Comparison of ENCODE assay signal across 8 cellular contexts in genomic region chr7:3043544-3044395, GRCh38. TPM values are rescaled to one million over a fixed set of nuclear protein-coding genes. Genes with fewer than 3 reads are reported as not detected.
DNase-seq lines count a peak whose midpoint lies in the region; ATAC-seq and TF ChIP-seq lines count a peak whose summit lies in the region.

CARD11 (minus strand) TSS chr7:3043867; CDS start chr7:2958506, 85,361 bp downstream.

- 0 out of 2 replicates have a peak, but pooled peaks have one; percentile 13 for TF ChIP-seq CTCF in OCI-LY1 (IDR thresholded peaks at IDR 0.05; ENCODE audit: low read length)
- TF ChIP-seq CTCF in vagina (IDR thresholded peaks at IDR 0.05): no peak

- peaks cover 5% of the 10 kb centered on the region for H3K36me3 Mint-ChIP-seq in activated naive CD4-positive, alpha-beta T cell treated with anti-CD3 and anti-CD28 coated beads, Interleukin-2, amount 50 U/mL, for 24 hours

- no peaks in the 10 kb centered on the region for H3K9me2 ChIP-seq in OCI-LY1 (ENCODE audit: low read depth, low read length)

- peak within 1 kb of the TSS; percentile 82 for H3K9ac ChIP-seq in OCI-LY1 (ENCODE audit: low read length)

- peak within 1 kb of the TSS; percentile 83 for H3K4me3 ChIP-seq in OCI-LY1 (ENCODE audit: low read depth, low read length, poor library complexity, severe bottlenecking)
- H3K4me3 ChIP-seq in mononuclear cell (ENCODE audit: low read length): peak within 1 kb of the TSS; percentile 57
- peak within 1 kb of the TSS in 1 of 2 donors; percentile 32 for H3K4me3 ChIP-seq in vagina

- DNase-seq in SW480 (ENCODE audit: low spot score) (no peak), AG08396 (ENCODE audit: low spot score) (no peak), vagina (ENCODE audit: extremely low spot score in 2 of 2) (no peak)

- H3K4me3 Mint-ChIP-seq in activated naive CD4-positive, alpha-beta T cell treated with anti-CD3 and anti-CD28 coated beads, Interleukin-2, amount 50 U/mL, for 24 hours: peak within 1 kb of the TSS; percentile 94

- H3K79me2 ChIP-seq in OCI-LY1 (ENCODE audit: insufficient read depth, low read length): peaks cover 10% of the 10 kb centered on the region; the same call in 1 of the 2 replicates

- no peaks in the 10 kb centered on the region for H3F3A ChIP-seq in OCI-LY1 (ENCODE audit: insufficient read depth, low read length)

- no peak for TF ChIP-seq POLR2A in vagina (IDR thresholded peaks at IDR 0.05)

- H3K27me3 ChIP-seq in OCI-LY1 (ENCODE audit: insufficient read depth, low read length) (no peaks in the 10 kb centered on the region), mononuclear cell (ENCODE audit: insufficient read depth, low read length) (no peaks in the 10 kb centered on the region), vagina (no peaks in the 10 kb centered on the region)

- no peaks in the 10 kb centered on the region for H3K27me3 Mint-ChIP-seq in activated naive CD4-positive, alpha-beta T cell treated with anti-CD3 and anti-CD28 coated beads, Interleukin-2, amount 50 U/mL, for 24 hours

- H3K36me3 ChIP-seq in OCI-LY1 (ENCODE audit: insufficient read depth, low read length): peaks cover 5% of the 10 kb centered on the region; the same call in 1 of the 2 replicates
- H3K36me3 ChIP-seq in vagina: no peaks in the 10 kb centered on the region

- H3K27ac ChIP-seq in OCI-LY1 (ENCODE audit: low read depth, low read length, poor library complexity, severe bottlenecking): peak within 1 kb of the TSS; percentile 48
- no peak within 1 kb of the TSS for H3K27ac ChIP-seq in vagina

- ATAC-seq in GM19438 (IDR thresholded peaks at IDR 0.05; ENCODE audit: low read depth, unreplicated experiment): peak; percentile 37
- ATAC-seq in HG02763 (IDR thresholded peaks at IDR 0.05; ENCODE audit: unreplicated experiment): no peak

- H2AFZ ChIP-seq in OCI-LY1 (ENCODE audit: low read length): no peak within 1 kb of the TSS

- intact Hi-C loops in vagina (cut with DNase I): no loop called here

- no peaks in the 10 kb centered on the region for H4K20me1 ChIP-seq in OCI-LY1 (ENCODE audit: insufficient read depth, low read length)

- peak within 1 kb of the TSS; percentile 91 for H3K27ac Mint-ChIP-seq in activated naive CD4-positive, alpha-beta T cell treated with anti-CD3 and anti-CD28 coated beads, Interleukin-2, amount 50 U/mL, for 24 hours

- peaks cover 48% of the 10 kb centered on the region for H3K4me1 Mint-ChIP-seq in activated naive CD4-positive, alpha-beta T cell treated with anti-CD3 and anti-CD28 coated beads, Interleukin-2, amount 50 U/mL, for 24 hours

- H3K9me3 Mint-ChIP-seq in activated naive CD4-positive, alpha-beta T cell treated with anti-CD3 and anti-CD28 coated beads, Interleukin-2, amount 50 U/mL, for 24 hours: no peaks in the 10 kb centered on the region

- H3K9me3 ChIP-seq in OCI-LY1 (ENCODE audit: low read length) (no peaks in the 10 kb centered on the region), mononuclear cell (ENCODE audit: low read depth, low read length) (no peaks in the 10 kb centered on the region), vagina (no peaks in the 10 kb centered on the region)

- H3K4me1 ChIP-seq in OCI-LY1 (ENCODE audit: insufficient read depth, low read length, severe bottlenecking): peaks cover 24% of the 10 kb centered on the region
- peaks cover 41% of the 10 kb centered on the region for H3K4me1 ChIP-seq in mononuclear cell (ENCODE audit: insufficient read depth, low read length)
- H3K4me1 ChIP-seq in vagina: peaks cover 12% of the 10 kb centered on the region

- H3K4me2 ChIP-seq in OCI-LY1 (ENCODE audit: low read length): peak within 1 kb of the TSS; percentile 70

RNA-seq across cellular contexts. Expression of gene CARD11, which starts in this region (rescaled TPM):
- total RNA-seq in mononuclear cell (39.1 TPM), vagina (2.9 TPM)

Comparison
In these comparisons a context has a peak if more than half of its experiments do, and no peak if none do; other contexts are left out.
1. RNA of gene CARD11 (total RNA-seq): 39.1 TPM in mononuclear cell (single experiment); 2.9 TPM in vagina (single experiment); every median in the first group is over 10 times any median in the second.